Comparison of ENCODE assay signal across 10 cellular contexts in genomic region chr18:21672868-21673267, GRCh38. TPM values are rescaled to one million over a fixed set of nuclear protein-coding genes. Genes with fewer than 3 reads are reported as not detected.
DNase-seq lines count a peak whose midpoint lies in the region; ATAC-seq, FAIRE-seq and TF ChIP-seq lines count a peak whose summit lies in the region.
"Had no signal": no experiment of that assay in that cellular context is flagged by ENCODE, and none has a peak within 500 bp of the region (broad histone marks: within the 10 kb centered on the region; RNA-seq: fewer than 3 reads in every experiment).

No MANE protein-coding gene starts in this region.

- FAIRE-seq in RCC 7860 (lab: Jason Lieb, UNC) = peak; percentile 87

- no peaks in the 10 kb centered on the region for H3K9me3 Mint-ChIP-seq in progenitor cell of endocrine pancreas (ENCODE audit: low read depth)
- H3K9me3 Mint-ChIP-seq: WTC11 had no signal

- DNase-seq in GM04504 (ENCODE audit: low read depth) = peak; percentile 38
- peak; percentile 92 for DNase-seq in RCC 7860 (ENCODE audit: low spot score)
- peak; percentile 21 for DNase-seq in fibroblast of gingiva (ENCODE audit: low read depth)
- no peak for DNase-seq in progenitor cell of endocrine pancreas (ENCODE audit: low spot score, unreplicated experiment)
- DNase-seq: foreskin melanocyte had no signal

- no peaks in the 10 kb centered on the region for H3K36me3 Mint-ChIP-seq in progenitor cell of endocrine pancreas (ENCODE audit: insufficient read depth)
- H3K36me3 Mint-ChIP-seq: WTC11 had no signal

- peak overlapping the region; percentile 45 for H3K27ac Mint-ChIP-seq in progenitor cell of endocrine pancreas
- H3K27ac Mint-ChIP-seq: WTC11 had no signal

- no peak for ATAC-seq in HG02973 (IDR thresholded peaks at IDR 0.05; ENCODE audit: unreplicated experiment)
- no peak for ATAC-seq in HG02885 (IDR thresholded peaks at IDR 0.05; ENCODE audit: poor library complexity, unreplicated experiment)
- no peak for ATAC-seq in HG02642 (IDR thresholded peaks at IDR 0.05; ENCODE audit: poor library complexity, unreplicated experiment)
- no peak for ATAC-seq in HG02852 (IDR thresholded peaks at IDR 0.05; ENCODE audit: unreplicated experiment)
- ATAC-seq: WTC11 had no signal

- H3K4me1 Mint-ChIP-seq in progenitor cell of endocrine pancreas (ENCODE audit: low read depth) = no peaks in the 10 kb centered on the region

- no peak overlapping the region for H3K4me3 Mint-ChIP-seq in progenitor cell of endocrine pancreas (ENCODE audit: low read depth)
- H3K4me3 Mint-ChIP-seq: WTC11 had no signal

- H3K27me3 Mint-ChIP-seq in progenitor cell of endocrine pancreas = no peaks in the 10 kb centered on the region

- TF ChIP-seq CTCF in progenitor cell of endocrine pancreas (IDR thresholded peaks at IDR 0.05; ENCODE audit: unreplicated experiment) = no peak

RNA-seq across cellular contexts. Expression of gene ABHD3, which starts 31.7 kb away (rescaled TPM):
- 19.8 and 21.1 TPM in 2 replicates for total RNA-seq in progenitor cell of endocrine pancreas
